15 cellular contexts compared by ENCODE assay signal in genomic region chr13:111336666-111337065, GRCh38.
DNase-seq lines count a peak whose midpoint lies in the region; ATAC-seq and TF ChIP-seq lines count a peak whose summit lies in the region.
"Had no signal": no experiment of that assay in that cellular context is flagged by ENCODE, and none has a peak within 500 bp of the region (broad histone marks: within the 10 kb centered on the region; RNA-seq: fewer than 3 reads in every experiment).

No MANE protein-coding gene starts in this region.

- H3K4me3 ChIP-seq in adipocyte (ENCODE audit: low read length) (no peak overlapping the region), fibroblast of mammary gland (ENCODE audit: control insufficient read depth, low read depth, low read length) (no peak overlapping the region), skeletal muscle cell (ENCODE audit: low read depth, low read length) (no peak overlapping the region)
- H3K4me3 ChIP-seq: BLaER1 had no signal

- ATAC-seq in HG03469 (IDR thresholded peaks at IDR 0.05; ENCODE audit: unreplicated experiment): no peak
- ATAC-seq: CD8-positive, alpha-beta T cell; HepG2 had no signal

- H3K9ac ChIP-seq in adipocyte (ENCODE audit: low read length): no peak overlapping the region
- H3K9ac ChIP-seq: BLaER1, KMS-11 had no signal

- no peaks in the 10 kb centered on the region for H3K36me3 ChIP-seq in adipocyte (ENCODE audit: control insufficient read depth, insufficient read depth, low read length, severe bottlenecking)
- H3K36me3 ChIP-seq: BLaER1 had no signal

- no peaks in the 10 kb centered on the region for H3K27me3 ChIP-seq in adipocyte (replicated peaks; ENCODE audit: control insufficient read depth, insufficient read depth, low read length)
- H3K27me3 ChIP-seq: BLaER1 had no signal

- H3K4me1 ChIP-seq in adipocyte (ENCODE audit: control insufficient read depth, insufficient read depth, low read length): peaks cover 13% of the 10 kb centered on the region

- DNase-seq in AG20443 (ENCODE audit: low spot score) (peak; percentile 6), adipocyte (ENCODE audit: low read depth) (peak; percentile 27), fibroblast of mammary gland (ENCODE audit: low read depth) (peak; percentile 86), skeletal muscle cell (ENCODE audit: low read depth) (peak; percentile 20), glomerular visceral epithelial cell (ENCODE audit: extremely low spot score) (no peak), NCI-H2107 treated with DMSO at 0.1 percent for 48 hours (lab: John Stamatoyannopoulos, UW; ENCODE audit: unreplicated experiment) (no peak)
- DNase-seq: CD8-positive, alpha-beta T cell; DMS79; NCI-H1436; NCI-H2029; NCI-H524 had no signal

- H3K9me3 ChIP-seq in adipocyte (ENCODE audit: control insufficient read depth, low read length): no peaks in the 10 kb centered on the region

- TF ChIP-seq CTCF in fibroblast of mammary gland (conservative IDR thresholded peaks at IDR 0.05; ENCODE audit: control insufficient read depth, insufficient read depth, low read depth, low read length): no peak

Comparison
In these comparisons a context has a peak if more than half of its experiments do, and no peak if none do; other contexts are left out.
1. DNase-seq: peak in AG20443 (single experiment), adipocyte (single experiment), fibroblast of mammary gland (single experiment) and skeletal muscle cell (single experiment); none in glomerular visceral epithelial cell (single experiment) and NCI-H2107 treated with DMSO at 0.1 percent for 48 hours (single experiment).